In genomic region chr2:230932556-230933511, GRCh38 we compare ENCODE assay signal across 13 cellular contexts. TPM values are rescaled to one million over a fixed set of nuclear protein-coding genes. Genes with fewer than 3 reads are reported as not detected.
DNase-seq lines count a peak whose midpoint lies in the region; ATAC-seq, FAIRE-seq and TF ChIP-seq lines count a peak whose summit lies in the region.
"Had no signal": no experiment of that assay in that cellular context is flagged by ENCODE, and none has a peak within 500 bp of the region (broad histone marks: within the 10 kb centered on the region; RNA-seq: fewer than 3 reads in every experiment).

No MANE protein-coding gene starts in this region.

- no peak overlapping the region for H2BK5ac ChIP-seq in trophoblast cell (ENCODE audit: low read depth, low read length, poor library complexity)

- peaks cover 5% of the 10 kb centered on the region for H3K4me1 Mint-ChIP-seq in T-helper 2 cell treated with Interferon-gamma antibody and Interleukin-4, amounts not matched to agents 5 μg/mL and 100 μg/mL, for 36 hours (ENCODE audit: low read depth)
- peaks cover 8% of the 10 kb centered on the region for H3K4me1 Mint-ChIP-seq in chondrocyte (ENCODE audit: low read depth)

- intact Hi-C loops in left lung (cut with DNase I), result no loop called here
- intact Hi-C loops in tibial artery (cut with DNase I; ENCODE audit: low total_unique reads), result no loop called here

- H4K91ac ChIP-seq in trophoblast cell (ENCODE audit: low read depth, low read length), result no peak overlapping the region

- no peak for TF ChIP-seq CTCF in chondrocyte (IDR thresholded peaks at IDR 0.05)
- TF ChIP-seq CTCF in left lung (IDR thresholded peaks at IDR 0.05), result no peak
- no peak for TF ChIP-seq CTCF in tibial artery (IDR thresholded peaks at IDR 0.05)

- H3K4me3 ChIP-seq in left lung, result no peak overlapping the region
- H3K4me3 ChIP-seq in tibial artery, result no peak overlapping the region
- H3K4me3 ChIP-seq in trophoblast cell (ENCODE audit: low read depth, low read length), result no peak overlapping the region
- H3K4me3 ChIP-seq: skin epidermis had no signal

- no peak overlapping the region for H3K4me2 ChIP-seq in trophoblast cell (ENCODE audit: low read length)

- no peak overlapping the region for H3K9ac ChIP-seq in trophoblast cell (ENCODE audit: low read length)

- H3K36me3 Mint-ChIP-seq in T-helper 2 cell treated with Interferon-gamma antibody and Interleukin-4, amounts not matched to agents 5 μg/mL and 100 μg/mL, for 36 hours (ENCODE audit: low read depth), result peaks cover 7% of the 10 kb centered on the region
- H3K36me3 Mint-ChIP-seq in chondrocyte (ENCODE audit: low read depth), result no peaks in the 10 kb centered on the region
- H3K36me3 Mint-ChIP-seq: T-cell had no signal

- H3K4me3 Mint-ChIP-seq in T-helper 2 cell treated with Interferon-gamma antibody and Interleukin-4, amounts not matched to agents 5 μg/mL and 100 μg/mL, for 36 hours, result no peak overlapping the region
- no peak overlapping the region for H3K4me3 Mint-ChIP-seq in chondrocyte (ENCODE audit: unreplicated experiment)
- H3K4me3 Mint-ChIP-seq: activated naive CD4-positive, alpha-beta T cell treated with anti-CD3 and anti-CD28 coated beads, Interleukin-2, amount 50 U/mL, for 24 hours; T-cell had no signal

- no peak for DNase-seq in T-helper 2 cell treated with Interferon-gamma antibody and Interleukin-4, amounts not matched to agents 5 μg/mL and 100 μg/mL, for 36 hours (ENCODE audit: low spot score)
- no peak for DNase-seq in T-helper 2 cell
- peak; percentile 73 for DNase-seq in chondrocyte (ENCODE audit: low spot score)
- DNase-seq in left lung, result peak in 1 of 2 donors; percentile 35
- DNase-seq in tibial artery, result peak; percentile 38 to 63
- no peak for DNase-seq in trophoblast cell
- DNase-seq in cerebellum (ENCODE audit: low spot score), result no peak
- no peak for DNase-seq in RCC 7860 (ENCODE audit: low spot score)
- DNase-seq: ACHN, NCI-H146, T-cell had no signal

- FAIRE-seq in RCC 7860 (lab: Jason Lieb, UNC), result no peak

- no peak overlapping the region for H3K4ac ChIP-seq in trophoblast cell (ENCODE audit: low read depth, low read length)

- H3K27me3 ChIP-seq in left lung (peaks cover 0 to 19% of the 10 kb centered on the region in 2 donors), tibial artery (peaks cover 0 to 32% of the 10 kb centered on the region in 2 donors), trophoblast cell (ENCODE audit: insufficient read depth, low read length) (no peaks in the 10 kb centered on the region)

- WGBS in trophoblast cell (ENCODE audit: extremely low coverage, insufficient coverage, insufficient read length), result no CpG with 5 or more reads among the region's 22 CpGs

- H3K23ac ChIP-seq in trophoblast cell (ENCODE audit: low read length), result no peak overlapping the region

- H3K36me3 ChIP-seq in left lung (no peaks in the 10 kb centered on the region), tibial artery (no peaks in the 10 kb centered on the region), trophoblast cell (ENCODE audit: control insufficient read depth in 1 of 2, insufficient read depth in 2 of 2, low read length in 2 of 2) (no peaks in the 10 kb centered on the region)

- H4K8ac ChIP-seq in trophoblast cell (ENCODE audit: low read depth, low read length), result no peak overlapping the region

- peaks cover 25% of the 10 kb centered on the region for H3K9me3 Mint-ChIP-seq in T-helper 2 cell treated with Interferon-gamma antibody and Interleukin-4, amounts not matched to agents 5 μg/mL and 100 μg/mL, for 36 hours
- H3K9me3 Mint-ChIP-seq in chondrocyte (ENCODE audit: low read depth), result peaks cover 12% of the 10 kb centered on the region

- no peak overlapping the region for H4K12ac ChIP-seq in trophoblast cell (ENCODE audit: low read depth, low read length)

- no peaks in the 10 kb centered on the region for H3K79me1 ChIP-seq in trophoblast cell (ENCODE audit: low read length)

- H3K18ac ChIP-seq in trophoblast cell (ENCODE audit: low read length), result no peak overlapping the region

- H3K4me1 ChIP-seq in left lung, result peaks cover 0 to 7% of the 10 kb centered on the region in 2 donors
- H3K4me1 ChIP-seq in tibial artery, result no peaks in the 10 kb centered on the region
- H3K4me1 ChIP-seq in trophoblast cell (ENCODE audit: control insufficient read depth in 1 of 2, insufficient read depth in 2 of 2, low read length in 2 of 2), result peaks cover 0 to 2% of the 10 kb centered on the region in 2 experiments

- H2BK12ac ChIP-seq in trophoblast cell (ENCODE audit: low read length), result no peak overlapping the region

- peaks cover 0 to 22% of the 10 kb centered on the region in 2 donors for H3K9me3 ChIP-seq in left lung
- no peaks in the 10 kb centered on the region for H3K9me3 ChIP-seq in tibial artery
- H3K9me3 ChIP-seq in trophoblast cell (ENCODE audit: insufficient read depth, low read depth, low read length), result peaks cover 4% of the 10 kb centered on the region

- H3K27me3 Mint-ChIP-seq in T-helper 2 cell treated with Interferon-gamma antibody and Interleukin-4, amounts not matched to agents 5 μg/mL and 100 μg/mL, for 36 hours (ENCODE audit: low read depth), result peaks cover 12% of the 10 kb centered on the region
- peaks cover 16% of the 10 kb centered on the region for H3K27me3 Mint-ChIP-seq in chondrocyte (ENCODE audit: low read depth)
- H3K27me3 Mint-ChIP-seq: T-cell had no signal

- no peak overlapping the region for H3K14ac ChIP-seq in trophoblast cell (ENCODE audit: low read length)

- peak overlapping the region; percentile 36 for H3K27ac Mint-ChIP-seq in T-helper 2 cell treated with Interferon-gamma antibody and Interleukin-4, amounts not matched to agents 5 μg/mL and 100 μg/mL, for 36 hours
- H3K27ac Mint-ChIP-seq in chondrocyte (ENCODE audit: unreplicated experiment), result no peak overlapping the region
- H3K27ac Mint-ChIP-seq: T-cell had no signal

- H2BK120ac ChIP-seq in trophoblast cell (ENCODE audit: insufficient read depth, low read length, poor library complexity), result no peak overlapping the region

- H3K79me2 ChIP-seq in trophoblast cell (ENCODE audit: control insufficient read depth, insufficient read depth, low read length, poor library complexity), result no peaks in the 10 kb centered on the region

- no peak overlapping the region for H3K27ac ChIP-seq in left lung
- no peak overlapping the region for H3K27ac ChIP-seq in tibial artery
- H3K27ac ChIP-seq in trophoblast cell (ENCODE audit: low read depth, low read length), result no peak overlapping the region
- H3K27ac ChIP-seq: skin epidermis had no signal

- H2AK5ac ChIP-seq in trophoblast cell (ENCODE audit: low read length), result no peak overlapping the region

- peak; percentile 60 for ATAC-seq in left lung

- H2AFZ ChIP-seq in trophoblast cell (ENCODE audit: insufficient read depth, low read length, poor library complexity), result no peak overlapping the region

RNA-seq across cellular contexts. Expression of gene GPR55, which starts 7.8 kb away (rescaled TPM):
- total RNA-seq in chondrocyte (not detected in 3 replicates), left lung (under 1 TPM in 1 of 2 donors, not detected in 1; 0.24 TPM), cerebellum (not detected)
- polyA plus RNA-seq in trophoblast cell (2013), result 0.07 and 0.08 TPM in 2 replicates

Comparison
In these comparisons a context has a peak if more than half of its experiments do, and no peak if none do; other contexts are left out.
1. DNase-seq: peak in chondrocyte (single experiment) and tibial artery (2 of 2); none in T-helper 2 cell treated with Interferon-gamma antibody and Interleukin-4, amounts not matched to agents 5 μg/mL and 100 μg/mL, for 36 hours (single experiment), T-helper 2 cell (0 of 5), trophoblast cell (0 of 2), cerebellum (single experiment) and RCC 7860 (single experiment).